ENCODE assay signal across 22 cellular contexts in the genomic region with DNA sequence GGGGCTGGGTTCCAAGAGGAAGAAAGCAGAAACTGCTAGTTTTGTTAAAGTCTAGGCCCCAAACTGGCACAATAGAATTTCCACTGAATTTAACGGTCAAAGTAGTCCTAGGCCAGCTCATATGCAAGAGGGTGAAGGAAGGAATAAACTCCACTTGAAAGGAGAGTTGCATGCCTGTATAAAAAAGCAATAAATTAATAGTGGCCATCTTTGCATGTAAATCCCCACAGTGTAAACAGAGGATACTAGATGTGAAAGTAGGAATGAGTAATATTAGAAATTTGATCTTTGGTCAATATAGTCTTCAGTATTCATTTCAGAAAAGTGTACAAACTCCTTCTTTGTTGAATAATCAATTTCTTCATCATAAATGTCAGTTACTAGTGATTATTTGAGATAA.
DNase-seq lines count a peak whose midpoint lies in the region; ATAC-seq and TF ChIP-seq lines count a peak whose summit lies in the region.
"Had no signal": no experiment of that assay in that cellular context is flagged by ENCODE, and none has a peak within 500 bp of the region (broad histone marks: within the 10 kb centered on the region; RNA-seq: fewer than 3 reads in every experiment).

No MANE protein-coding gene starts in this region.

- intact Hi-C loops in PC-3 (cut with micrococcal nuclease): no loop called here

- H4K20me1 ChIP-seq in PC-3 (ENCODE audit: low read length): no peaks in the 10 kb centered on the region
- H4K20me1 ChIP-seq: BLaER1 had no signal

- H3K4me1 ChIP-seq in PC-3 (ENCODE audit: insufficient read depth, low read length): no peaks in the 10 kb centered on the region
- H3K4me1 ChIP-seq in thoracic aorta (ENCODE audit: control insufficient read depth in 1 of 2, low read depth in 2 of 2): no peaks in the 10 kb centered on the region
- H3K4me1 ChIP-seq: BE2C, BLaER1 had no signal

- H3K9ac ChIP-seq in PC-3 (ENCODE audit: low read length): no peak overlapping the region
- H3K9ac ChIP-seq: BLaER1 had no signal

- CTCF ChIA-PET in PC-3 (lab: Charles Lee): no interaction called here

- H3K27me3 ChIP-seq in PC-3 (ENCODE audit: low read length): no peaks in the 10 kb centered on the region
- no peaks in the 10 kb centered on the region for H3K27me3 ChIP-seq in thoracic aorta (replicated peaks; ENCODE audit: insufficient read depth)
- H3K27me3 ChIP-seq: BE2C, BLaER1 had no signal

- POLR2A ChIA-PET in PC-3 (lab: Charles Lee; ENCODE audit: unreplicated experiment): interaction anchor here (0.6 kb wide), 1 partner anchor 400 kb away, joined by 3 read pairs; no protein-coding TSS in a partner anchor

- H3K36me3 ChIP-seq in PC-3 (ENCODE audit: low read depth, low read length) (no peaks in the 10 kb centered on the region), thoracic aorta (no peaks in the 10 kb centered on the region)
- H3K36me3 ChIP-seq: BE2C, BLaER1 had no signal

- TF ChIP-seq CTCF in PC-3 (conservative IDR thresholded peaks at IDR 0.05; ENCODE audit: low read depth, low read length): no peak
- TF ChIP-seq CTCF in thoracic aorta (IDR thresholded peaks at IDR 0.05): no peak

- DNase-seq in DMS53 treated with DMSO at 0.1 percent for 48 hours (lab: John Stamatoyannopoulos, UW; ENCODE audit: unreplicated experiment): peak; percentile 23
- DNase-seq in PC-3: peak; percentile 16
- DNase-seq in thoracic aorta (ENCODE audit: low spot score): no peak
- DNase-seq in occipital lobe (lab: John Stamatoyannopoulos, UW): no peak
- DNase-seq: 8988T; ACHN; BE2C; C1 segment of cervical spinal cord; CD4-positive, alpha-beta memory T cell; CD4-positive, CD25-positive, alpha-beta regulatory T cell; CD8-positive, alpha-beta memory T cell; COR-L47; DMS 273 treated with DMSO at 0.1 percent for 48 hours; DMS153; DMS79; DND-41; EL; GDM1 had no signal

- H3F3A ChIP-seq in PC-3 (ENCODE audit: low read length, unreplicated experiment): no peaks in the 10 kb centered on the region

- H3K4me2 ChIP-seq in PC-3 (ENCODE audit: low read length): no peak overlapping the region
- H3K4me2 ChIP-seq: BLaER1 had no signal

- H2AFZ ChIP-seq in PC-3 (ENCODE audit: low read length): no peak overlapping the region

- H3K79me2 ChIP-seq in PC-3 (ENCODE audit: low read length): no peaks in the 10 kb centered on the region

- H3K27ac ChIP-seq in PC-3 (ENCODE audit: low read length) (no peak overlapping the region), thoracic aorta (no peak overlapping the region)
- H3K27ac ChIP-seq: BLaER1 had no signal

- H3K4me3 ChIP-seq in PC-3 (ENCODE audit: low read length) (no peak overlapping the region), thoracic aorta (no peak overlapping the region)
- H3K4me3 ChIP-seq: BLaER1, GM12878 had no signal

- ATAC-seq in PC-3 (peak; percentile 74), thoracic aorta (ENCODE audit: insufficient number of reproducible peaks, low FRiP score, low read depth) (peak; percentile 60), GM18907 (IDR thresholded peaks at IDR 0.05; ENCODE audit: unreplicated experiment) (no peak), GM18867 (IDR thresholded peaks at IDR 0.05; ENCODE audit: unreplicated experiment) (no peak)
- ATAC-seq: GM12878 had no signal

- no peaks in the 10 kb centered on the region for H3K9me3 ChIP-seq in PC-3 (ENCODE audit: low read length)
- H3K9me3 ChIP-seq in thoracic aorta: no peaks in the 10 kb centered on the region
- H3K9me3 ChIP-seq: BE2C, BLaER1 had no signal

- H3K9me2 ChIP-seq in PC-3 (replicated peaks; ENCODE audit: low read length): no peaks in the 10 kb centered on the region

- BruUV-seq in PC-3 (replicated peaks; lab: Mats Ljungman, UMichigan): no TSS peak

Comparison
In these comparisons a context has a peak if more than half of its experiments do, and no peak if none do; other contexts are left out.
1. DNase-seq: peak in DMS53 treated with DMSO at 0.1 percent for 48 hours (single experiment) and PC-3 (single experiment); none in thoracic aorta (single experiment) and occipital lobe (single experiment).
2. ATAC-seq: peak in PC-3 (single experiment) and thoracic aorta (single experiment); none in GM18907 (single experiment) and GM18867 (single experiment).